Comparison of ENCODE assay signal across 6 cellular contexts in the genomic region with DNA sequence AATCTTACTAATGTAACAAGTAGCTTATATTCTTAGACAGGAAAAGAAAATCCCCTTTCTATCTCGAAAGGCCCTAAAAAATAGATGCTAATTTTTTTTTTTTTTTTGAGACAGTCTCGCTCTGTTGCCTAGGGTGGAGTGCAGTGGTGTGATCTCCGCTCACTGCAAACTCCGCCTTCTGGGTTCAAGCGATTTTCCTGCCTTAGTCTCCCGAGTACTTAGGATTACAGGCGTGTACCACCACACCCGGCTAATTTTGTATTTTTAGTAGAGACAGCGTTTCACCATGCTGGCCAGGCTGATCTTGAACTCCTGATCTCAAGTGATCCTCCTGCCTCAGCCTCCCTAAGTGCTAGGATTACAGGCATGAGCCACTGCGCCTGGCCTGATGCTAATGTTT. TPM values are rescaled to one million over a fixed set of nuclear protein-coding genes. Genes with fewer than 3 reads are reported as not detected.
DNase-seq lines count a peak whose midpoint lies in the region; ATAC-seq and TF ChIP-seq lines count a peak whose summit lies in the region.
"Not testable (repeated sequence)": the region's sequence is repeated elsewhere in the genome, so short reads cannot be mapped to it uniquely, and the experiment has no call there.

No MANE protein-coding gene starts in this region.

- POLR2A ChIA-PET in CD4-positive, alpha-beta T cell (lab: Charles Lee): not testable (repeated sequence)
- POLR2A ChIA-PET in HEK293 (lab: Yijun Ruan, JAX): interaction anchor here (0.7 kb wide), 1 partner anchor 14 kb away, joined by 3 read pairs; no protein-coding TSS in a partner anchor
- POLR2A ChIA-PET in activated CD4-positive, alpha-beta T cell treated with anti-CD3 and anti-CD28 coated beads for 36 hours (lab: Charles Lee): interaction anchor here (0.6 kb wide), 1 partner anchor 36 kb away, joined by 14 read pairs; no protein-coding TSS in a partner anchor
- POLR2A ChIA-PET in activated naive CD8-positive, alpha-beta T cell treated with anti-CD3 and anti-CD28 coated beads, Interleukin-2, amount 10 ng/mL, durations not matched to agents 7 days and 5 days (lab: Charles Lee): interaction anchor here (2.5 kb wide), 1 partner anchor 15 kb away, joined by 6 read pairs; no protein-coding TSS in a partner anchor
- POLR2A ChIA-PET in naive thymus-derived CD4-positive, alpha-beta T cell (lab: Charles Lee): interaction anchor here (0.7 kb wide), 1 partner anchor 43 kb away, joined by 3 read pairs; no protein-coding TSS in a partner anchor

- not testable (repeated sequence) for H3K9me3 Mint-ChIP-seq in CD4-positive, alpha-beta T cell; activated CD4-positive, alpha-beta T cell treated with anti-CD3 and anti-CD28 coated beads for 36 hours (ENCODE audit: low read depth); activated T-cell treated with anti-CD3 and anti-CD28 coated beads, Interleukin-2, amount 50 U/mL, for 24 hours; activated naive CD8-positive, alpha-beta T cell treated with anti-CD3 and anti-CD28 coated beads, Interleukin-2, amount 10 ng/mL, durations not matched to agents 7 days and 5 days; naive thymus-derived CD4-positive, alpha-beta T cell

- not testable (repeated sequence) for TF ChIP-seq CTCF in CD4-positive, alpha-beta T cell (IDR thresholded peaks at IDR 0.05); HEK293 (tag by site-specific recombination; IDR thresholded peaks at IDR 0.05)

- peak overlapping the region; percentile 40 for H3K27ac Mint-ChIP-seq in CD4-positive, alpha-beta T cell
- H3K27ac Mint-ChIP-seq in activated CD4-positive, alpha-beta T cell treated with anti-CD3 and anti-CD28 coated beads for 36 hours: peak overlapping the region; percentile 67
- H3K27ac Mint-ChIP-seq in activated T-cell treated with anti-CD3 and anti-CD28 coated beads, Interleukin-2, amount 50 U/mL, for 24 hours: peak overlapping the region; percentile 74
- H3K27ac Mint-ChIP-seq in activated naive CD8-positive, alpha-beta T cell treated with anti-CD3 and anti-CD28 coated beads, Interleukin-2, amount 10 ng/mL, durations not matched to agents 7 days and 5 days: not testable (repeated sequence)
- peak overlapping the region in 7 of 9 donors; percentile 43 to 79 (median 67) for H3K27ac Mint-ChIP-seq in naive thymus-derived CD4-positive, alpha-beta T cell

- peaks cover 71% of the 10 kb centered on the region for H3K36me3 Mint-ChIP-seq in CD4-positive, alpha-beta T cell (ENCODE audit: low read depth)
- H3K36me3 Mint-ChIP-seq in activated CD4-positive, alpha-beta T cell treated with anti-CD3 and anti-CD28 coated beads for 36 hours (ENCODE audit: low read depth): peaks cover 47% of the 10 kb centered on the region
- H3K36me3 Mint-ChIP-seq in activated T-cell treated with anti-CD3 and anti-CD28 coated beads, Interleukin-2, amount 50 U/mL, for 24 hours (ENCODE audit: low read depth): peaks cover 82% of the 10 kb centered on the region
- peaks cover 33% of the 10 kb centered on the region for H3K36me3 Mint-ChIP-seq in activated naive CD8-positive, alpha-beta T cell treated with anti-CD3 and anti-CD28 coated beads, Interleukin-2, amount 10 ng/mL, durations not matched to agents 7 days and 5 days
- H3K36me3 Mint-ChIP-seq in naive thymus-derived CD4-positive, alpha-beta T cell: peaks cover 5 to 21% (median 17%) of the 10 kb centered on the region in 5 donors

- H3K27me3 ChIP-seq in CD4-positive, alpha-beta T cell (ENCODE audit: control insufficient read depth, insufficient read depth, low read length); naive thymus-derived CD4-positive, alpha-beta T cell (ENCODE audit: control insufficient read depth in 2 of 2, insufficient read depth in 2 of 2, low read length in 2 of 2): not testable (repeated sequence)

- H3K4me3 ChIP-seq in HEK293 (ENCODE audit: low read depth, low read length); naive thymus-derived CD4-positive, alpha-beta T cell (ENCODE audit: low read length): not testable (repeated sequence)

- not testable (repeated sequence) for H3K9me3 ChIP-seq in CD4-positive, alpha-beta T cell (ENCODE audit: control insufficient read depth, low read length); HEK293 (ENCODE audit: control insufficient read depth, insufficient read depth, low read depth, low read length); naive thymus-derived CD4-positive, alpha-beta T cell (ENCODE audit: control insufficient read depth in 2 of 3, low read length in 3 of 3)

- peaks cover 9 to 21% of the 10 kb centered on the region in 2 experiments; a peak in 2 of 3 replicates for H3K36me3 ChIP-seq in HEK293 (ENCODE audit: control insufficient read depth in 2 of 2, insufficient read depth in 1 of 2, low read length in 2 of 2)
- peaks cover 0 to 40% (median 3%) of the 10 kb centered on the region in 3 experiments for H3K36me3 ChIP-seq in naive thymus-derived CD4-positive, alpha-beta T cell (ENCODE audit: control insufficient read depth in 2 of 3, insufficient read depth in 3 of 3, low read length in 3 of 3)

- not testable (repeated sequence) for H3K27me3 Mint-ChIP-seq in CD4-positive, alpha-beta T cell; activated CD4-positive, alpha-beta T cell treated with anti-CD3 and anti-CD28 coated beads for 36 hours; activated T-cell treated with anti-CD3 and anti-CD28 coated beads, Interleukin-2, amount 50 U/mL, for 24 hours; activated naive CD8-positive, alpha-beta T cell treated with anti-CD3 and anti-CD28 coated beads, Interleukin-2, amount 10 ng/mL, durations not matched to agents 7 days and 5 days; naive thymus-derived CD4-positive, alpha-beta T cell

- peaks cover 76% of the 10 kb centered on the region for H3K4me1 Mint-ChIP-seq in CD4-positive, alpha-beta T cell (ENCODE audit: low read depth)
- peaks cover 67% of the 10 kb centered on the region for H3K4me1 Mint-ChIP-seq in activated CD4-positive, alpha-beta T cell treated with anti-CD3 and anti-CD28 coated beads for 36 hours
- peaks cover 74% of the 10 kb centered on the region for H3K4me1 Mint-ChIP-seq in activated T-cell treated with anti-CD3 and anti-CD28 coated beads, Interleukin-2, amount 50 U/mL, for 24 hours (ENCODE audit: low read depth)
- peaks cover 46% of the 10 kb centered on the region for H3K4me1 Mint-ChIP-seq in activated naive CD8-positive, alpha-beta T cell treated with anti-CD3 and anti-CD28 coated beads, Interleukin-2, amount 10 ng/mL, durations not matched to agents 7 days and 5 days
- peaks cover 27 to 75% (median 68%) of the 10 kb centered on the region in 7 donors for H3K4me1 Mint-ChIP-seq in naive thymus-derived CD4-positive, alpha-beta T cell

- not testable (repeated sequence) for H3K4me3 Mint-ChIP-seq in CD4-positive, alpha-beta T cell; activated CD4-positive, alpha-beta T cell treated with anti-CD3 and anti-CD28 coated beads for 36 hours; activated T-cell treated with anti-CD3 and anti-CD28 coated beads, Interleukin-2, amount 50 U/mL, for 24 hours
- peak overlapping the region; percentile 8 for H3K4me3 Mint-ChIP-seq in activated naive CD8-positive, alpha-beta T cell treated with anti-CD3 and anti-CD28 coated beads, Interleukin-2, amount 10 ng/mL, durations not matched to agents 7 days and 5 days
- peak overlapping the region in 2 of 10 donors; percentile 18 to 19 for H3K4me3 Mint-ChIP-seq in naive thymus-derived CD4-positive, alpha-beta T cell

- not testable (repeated sequence) for ATAC-seq in CD4-positive, alpha-beta T cell (ENCODE audit: poor library complexity); activated CD4-positive, alpha-beta T cell treated with anti-CD3 and anti-CD28 coated beads for 36 hours; activated naive CD8-positive, alpha-beta T cell treated with anti-CD3 and anti-CD28 coated beads, Interleukin-2, amount 10 ng/mL, durations not matched to agents 7 days and 5 days (ENCODE audit: low read depth); naive thymus-derived CD4-positive, alpha-beta T cell

- H3K4me1 ChIP-seq in HEK293 (ENCODE audit: control insufficient read depth, insufficient read depth, low read length): peaks cover 15% of the 10 kb centered on the region
- H3K4me1 ChIP-seq in naive thymus-derived CD4-positive, alpha-beta T cell (ENCODE audit: control insufficient read depth in 2 of 2, insufficient read depth in 2 of 2, low read length in 2 of 2): peaks cover 18 to 39% of the 10 kb centered on the region in 2 donors

- DNase-seq in CD4-positive, alpha-beta T cell; activated CD4-positive, alpha-beta T cell treated with anti-CD3 and anti-CD28 coated beads for 36 hours; activated T-cell treated with anti-CD3 and anti-CD28 coated beads, Interleukin-2, amount 50 U/mL, for 24 hours; activated naive CD8-positive, alpha-beta T cell treated with anti-CD3 and anti-CD28 coated beads, Interleukin-2, amount 10 ng/mL, durations not matched to agents 7 days and 5 days; naive thymus-derived CD4-positive, alpha-beta T cell: not testable (repeated sequence)

- intact Hi-C loops in CD4-positive, alpha-beta T cell (cut with DNase I, micrococcal nuclease): not testable (repeated sequence)
- intact Hi-C loops in activated CD4-positive, alpha-beta T cell treated with anti-CD3 and anti-CD28 coated beads for 36 hours (cut with DNase I, micrococcal nuclease): loop anchor here (5.0 to 10.0 kb wide), 3 partner anchors 37 to 1664 kb away; a partner anchor contains a TSS
- intact Hi-C loops in naive thymus-derived CD4-positive, alpha-beta T cell (cut with micrococcal nuclease): loop anchor here in 1 of 2 donors (2.0 kb wide), 1 partner anchor 14 kb away; no protein-coding TSS in a partner anchor

- CTCF ChIA-PET in CD4-positive, alpha-beta T cell (lab: Charles Lee): interaction anchor here (0.6 kb wide), 1 partner anchor 67 kb away, joined by 3 read pairs; no protein-coding TSS in a partner anchor
- CTCF ChIA-PET in HEK293 (lab: Yijun Ruan, JAX): interaction anchor here (1.1 kb wide), 1 partner anchor 18 kb away, joined by 3 read pairs; no protein-coding TSS in a partner anchor
- CTCF ChIA-PET in activated CD4-positive, alpha-beta T cell treated with anti-CD3 and anti-CD28 coated beads for 36 hours (lab: Charles Lee): interaction anchor here (0.5 to 4.9 kb wide), 4 partner anchors 8 to 18 kb away, joined by 3 to 43 read pairs (median 12); no protein-coding TSS in a partner anchor
- CTCF ChIA-PET in naive thymus-derived CD4-positive, alpha-beta T cell (lab: Charles Lee): not testable (repeated sequence)

- H3K27ac ChIP-seq in CD4-positive, alpha-beta T cell (ENCODE audit: low read depth, low read length); HEK293 (ENCODE audit: extremely low read depth, low read depth, low read length); naive thymus-derived CD4-positive, alpha-beta T cell (ENCODE audit: low read depth, low read length): not testable (repeated sequence)

RNA-seq across cellular contexts. Expression of a gene that starts 19.3 kb away (rescaled TPM):
- 10 to 100 TPM; 61.4 to 65.8 TPM for total RNA-seq in CD4-positive, alpha-beta T cell
- total RNA-seq in activated CD4-positive, alpha-beta T cell treated with anti-CD3 and anti-CD28 coated beads for 36 hours: 10 to 100 TPM; 72.6 to 83.7 TPM
- 10 to 100 TPM; 52.5 to 54.2 TPM for total RNA-seq in activated naive CD8-positive, alpha-beta T cell treated with anti-CD3 and anti-CD28 coated beads, Interleukin-2, amount 10 ng/mL, durations not matched to agents 7 days and 5 days
- total RNA-seq in naive thymus-derived CD4-positive, alpha-beta T cell: 10 to 100 TPM; 42.8 to 56.3 (median 48.7) TPM
- polyA plus RNA-seq in naive thymus-derived CD4-positive, alpha-beta T cell: 10 to 100 TPM; 35.8 to 42.8 TPM

RNA-seq across cellular contexts. Expression of a gene that starts 50.4 kb away (rescaled TPM):
- total RNA-seq in CD4-positive, alpha-beta T cell: 100 to 1,000 TPM; 116 to 126 TPM
- total RNA-seq in activated CD4-positive, alpha-beta T cell treated with anti-CD3 and anti-CD28 coated beads for 36 hours: 10 to 100 TPM; 48.5 to 54.0 TPM
- 10 to 100 TPM; 46.1 to 47.6 TPM for total RNA-seq in activated naive CD8-positive, alpha-beta T cell treated with anti-CD3 and anti-CD28 coated beads, Interleukin-2, amount 10 ng/mL, durations not matched to agents 7 days and 5 days
- 10 to 100 TPM; 43.4 to 94.1 (median 65.7) TPM for total RNA-seq in naive thymus-derived CD4-positive, alpha-beta T cell
- polyA plus RNA-seq in naive thymus-derived CD4-positive, alpha-beta T cell: 10 to 100 TPM; 35.6 to 67.6 TPM
